Comparison of ENCODE assay signal across 8 cellular contexts in genomic region chr5:79514391-79515105, GRCh38.
DNase-seq lines count a peak whose midpoint lies in the region; ATAC-seq, FAIRE-seq and TF ChIP-seq lines count a peak whose summit lies in the region.

No MANE protein-coding gene starts in this region.

- peak; percentile 92 for ATAC-seq in stimulated activated naive CD8-positive, alpha-beta T cell treated with anti-CD3 and anti-CD28 coated beads, Interleukin-15, amount 100 ng/mL, for 72 hours

- peaks cover 53% of the 10 kb centered on the region for H3K4me1 Mint-ChIP-seq in nephron progenitor cell
- peaks cover 51% of the 10 kb centered on the region for H3K4me1 Mint-ChIP-seq in stimulated activated naive CD8-positive, alpha-beta T cell treated with anti-CD3 and anti-CD28 coated beads, Interleukin-15, amount 100 ng/mL, for 72 hours

- H3K9me3 Mint-ChIP-seq in nephron progenitor cell, result no peaks in the 10 kb centered on the region
- no peaks in the 10 kb centered on the region for H3K9me3 Mint-ChIP-seq in stimulated activated naive CD8-positive, alpha-beta T cell treated with anti-CD3 and anti-CD28 coated beads, Interleukin-15, amount 100 ng/mL, for 72 hours

- peak; percentile 60 for TF ChIP-seq POLR2A in H54 (IDR thresholded peaks at IDR 0.05; ENCODE audit: low read depth, low read length)
- peak; percentile 34; the same call in 1 of the 2 replicates for TF ChIP-seq POLR2A in Raji (IDR thresholded peaks at IDR 0.05; ENCODE audit: insufficient read depth, low read depth, low read length)

- no peaks in the 10 kb centered on the region for H3K36me3 Mint-ChIP-seq in nephron progenitor cell (ENCODE audit: low read depth)

- peak overlapping the region; percentile 94 for H3K4me3 Mint-ChIP-seq in nephron progenitor cell
- peak overlapping the region; percentile 91 to 95 for H3K4me3 Mint-ChIP-seq in stimulated activated naive CD8-positive, alpha-beta T cell treated with anti-CD3 and anti-CD28 coated beads, Interleukin-15, amount 100 ng/mL, for 72 hours

- peak overlapping the region; percentile 100 for H3K27ac Mint-ChIP-seq in nephron progenitor cell
- peak overlapping the region; percentile 92 to 98 for H3K27ac Mint-ChIP-seq in stimulated activated naive CD8-positive, alpha-beta T cell treated with anti-CD3 and anti-CD28 coated beads, Interleukin-15, amount 100 ng/mL, for 72 hours

- DNase-seq in ELF-1 (ENCODE audit: low read depth, low spot score) (peak; percentile 98), H54 (ENCODE audit: insufficient read length, low spot score) (peak; percentile 85), LoVo (ENCODE audit: low spot score) (peak; percentile 97), activated gamma-delta T cell (lab: John Stamatoyannopoulos, UW) (peak; percentile 77), fibroblast of the conjunctiva (ENCODE audit: low read depth) (peak; percentile 82), nephron progenitor cell (peak; percentile 83)
- DNase-seq in stimulated activated naive CD8-positive, alpha-beta T cell treated with anti-CD3 and anti-CD28 coated beads, Interleukin-15, amount 100 ng/mL, for 72 hours, result peak; percentile 84 to 91

- no peak for TF ChIP-seq CTCF in nephron progenitor cell (IDR thresholded peaks at IDR 0.05)

- H3K27me3 Mint-ChIP-seq in nephron progenitor cell (ENCODE audit: low read depth, poor library complexity), result no peaks in the 10 kb centered on the region
- H3K27me3 Mint-ChIP-seq in stimulated activated naive CD8-positive, alpha-beta T cell treated with anti-CD3 and anti-CD28 coated beads, Interleukin-15, amount 100 ng/mL, for 72 hours, result peaks cover 11% of the 10 kb centered on the region

- FAIRE-seq in H54 (lab: Jason Lieb, UNC), result peak; percentile 66

Comparison
In these comparisons a context has a peak if more than half of its experiments do, and no peak if none do; other contexts are left out.
1. Peak in every context shown above with its lines: DNase-seq and ATAC-seq.